In the genomic region with DNA sequence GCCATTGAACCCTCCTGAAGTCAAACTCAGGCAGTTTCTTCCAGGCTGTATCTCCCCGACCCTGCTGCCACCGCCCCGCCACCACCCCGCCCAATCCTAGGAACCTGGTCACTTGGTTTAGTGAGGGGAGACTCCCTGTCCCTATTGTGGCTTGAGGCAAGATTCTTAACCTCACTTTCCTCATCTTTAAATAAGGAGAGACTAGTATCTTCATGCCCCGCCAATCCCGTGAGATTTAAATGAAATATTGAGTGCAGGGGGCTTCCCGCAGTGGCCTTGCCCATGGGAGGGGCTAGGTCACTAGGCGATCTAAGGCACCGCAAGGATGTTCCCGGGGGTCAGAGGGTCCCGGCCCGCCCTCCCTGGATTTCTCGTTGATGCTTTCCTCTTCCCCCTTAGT, we compare ENCODE assay signal across 8 cellular contexts. TPM values are rescaled to one million over a fixed set of nuclear protein-coding genes. Genes with fewer than 3 reads are reported as not detected.
DNase-seq lines count a peak whose midpoint lies in the region; ATAC-seq and TF ChIP-seq lines count a peak whose summit lies in the region.
"Had no signal": no experiment of that assay in that cellular context is flagged by ENCODE, and none has a peak within 500 bp of the region (broad histone marks: within the 10 kb centered on the region; RNA-seq: fewer than 3 reads in every experiment).

No MANE protein-coding gene starts in this region.

- no peak overlapping the region for H4K8ac ChIP-seq in neuronal stem cell (ENCODE audit: low read depth, low read length)

- peak overlapping the region; percentile 28 to 85 (median 66) for H3K4me3 Mint-ChIP-seq in IgD-negative memory B cell

- peaks cover 4% of the 10 kb centered on the region for H3K36me3 Mint-ChIP-seq in IgD-negative memory B cell

- H2BK15ac ChIP-seq in neuronal stem cell (ENCODE audit: low read length): no peak overlapping the region

- no peak overlapping the region for H3K27ac Mint-ChIP-seq in IgD-negative memory B cell

- peaks cover 2 to 15% (median 4%) of the 10 kb centered on the region in 3 donors for H3K4me1 Mint-ChIP-seq in IgD-negative memory B cell

- no peak overlapping the region for H2AK5ac ChIP-seq in neuronal stem cell (ENCODE audit: low read depth, low read length)

- peaks cover 3 to 4% of the 10 kb centered on the region in 2 donors for H3K9me3 ChIP-seq in neuronal stem cell (replicated peaks in 1 of 2; ENCODE audit: control insufficient read depth in 2 of 2, insufficient read depth in 1 of 2, low read depth in 1 of 2, low read length in 2 of 2)

- H3K4ac ChIP-seq in neuronal stem cell (ENCODE audit: low read length): no peak overlapping the region

- H2AFZ ChIP-seq in neuronal stem cell (ENCODE audit: low read length): peak overlapping the region; percentile 73

- peaks cover 17 to 71% (median 34%) of the 10 kb centered on the region in 3 experiments for H3K27me3 ChIP-seq in neuronal stem cell (ENCODE audit: control insufficient read depth in 3 of 3, insufficient read depth in 3 of 3, low read depth in 1 of 3, low read length in 3 of 3)

- H2BK12ac ChIP-seq in neuronal stem cell (ENCODE audit: low read length): no peak overlapping the region

- H3K9me3 Mint-ChIP-seq in IgD-negative memory B cell: peaks cover 0 to 6% (median 2%) of the 10 kb centered on the region in 3 donors

- H3K79me1 ChIP-seq in neuronal stem cell (ENCODE audit: low read depth, low read length): no peaks in the 10 kb centered on the region

- DNase-seq in coronary artery (ENCODE audit: low spot score) (no peak), neuronal stem cell (ENCODE audit: low spot score) (no peak), occipital lobe (lab: John Stamatoyannopoulos, UW) (no peak), NOMO-1 (lab: John Stamatoyannopoulos, UW; ENCODE audit: unreplicated experiment in 2 of 2) (no peak)
- DNase-seq: Kasumi-1 had no signal

- H3K4me2 ChIP-seq in neuronal stem cell (ENCODE audit: insufficient read depth, low read length, poor library complexity, severe bottlenecking): peak overlapping the region; percentile 64

- WGBS in neuronal stem cell (ENCODE audit: extremely low coverage in 2 of 2, insufficient read length in 2 of 2, insufficient replicate concordance in 1 of 2), 2 donors: no CpG with 5 or more reads among the region's 13 CpGs

- no peak overlapping the region for H3K14ac ChIP-seq in neuronal stem cell (ENCODE audit: low read length)

- H3K27ac ChIP-seq in coronary artery: no peak overlapping the region
- H3K27ac ChIP-seq in neuronal stem cell (replicated peaks; ENCODE audit: low read length): no peak overlapping the region
- H3K27ac ChIP-seq: heart left ventricle had no signal

- no peak overlapping the region for H2BK120ac ChIP-seq in neuronal stem cell (ENCODE audit: low read depth, low read length)

- ATAC-seq in HG03025 (IDR thresholded peaks at IDR 0.05; ENCODE audit: low FRiP score, unreplicated experiment): no peak

- no peaks in the 10 kb centered on the region for H3K36me3 ChIP-seq in neuronal stem cell (replicated peaks in 1 of 2; ENCODE audit: control insufficient read depth in 2 of 2, insufficient read depth in 2 of 2, low read length in 2 of 2)
- H3K36me3 ChIP-seq: heart left ventricle had no signal

- TF ChIP-seq CTCF in coronary artery (IDR thresholded peaks at IDR 0.05): no peak

- peaks cover 3% of the 10 kb centered on the region in 2 donors for H3K4me1 ChIP-seq in neuronal stem cell (ENCODE audit: control insufficient read depth in 2 of 2, insufficient read depth in 1 of 2, low read depth in 1 of 2, low read length in 2 of 2)

- peak overlapping the region; percentile 65 for H3K4me3 ChIP-seq in coronary artery
- no peak overlapping the region for H3K4me3 ChIP-seq in neuronal stem cell (ENCODE audit: low read length in 2 of 2)

- peak overlapping the region; percentile 79 for H3K18ac ChIP-seq in neuronal stem cell (ENCODE audit: low read length)

- H3K9ac ChIP-seq in neuronal stem cell (ENCODE audit: low read depth, low read length, poor library complexity): no peak overlapping the region

- no peak overlapping the region for H3K23ac ChIP-seq in neuronal stem cell (ENCODE audit: low read depth, low read length, poor library complexity)

- H3K27me3 Mint-ChIP-seq in IgD-negative memory B cell: peaks cover 10% of the 10 kb centered on the region

- H4K91ac ChIP-seq in neuronal stem cell (ENCODE audit: low read depth, low read length, poor library complexity): no peak overlapping the region

- H2BK5ac ChIP-seq in neuronal stem cell (ENCODE audit: low read length): no peak overlapping the region

RNA-seq across cellular contexts. Expression of a gene that starts 1.0 kb away (rescaled TPM):
- polyA plus RNA-seq in IgD-negative memory B cell: 2.9 TPM
- polyA plus RNA-seq in neuronal stem cell (2013, experiment 1 of 2): 0.04 TPM
- 0.03 TPM for polyA plus RNA-seq in neuronal stem cell (2013, experiment 2 of 2)
- total RNA-seq in occipital lobe: not detected

RNA-seq across cellular contexts. Expression of a gene that starts 34.2 kb away (rescaled TPM):
- not detected for polyA plus RNA-seq in IgD-negative memory B cell
- polyA plus RNA-seq in neuronal stem cell (2013, experiment 1 of 2): 1.3 TPM
- 1.3 TPM for polyA plus RNA-seq in neuronal stem cell (2013, experiment 2 of 2)
- 16.4 TPM for total RNA-seq in occipital lobe

RNA-seq across cellular contexts. Expression of a gene that starts 37.7 kb away (rescaled TPM):
- polyA plus RNA-seq in IgD-negative memory B cell: 121 TPM
- 59.8 TPM for polyA plus RNA-seq in neuronal stem cell (2013, experiment 1 of 2)
- polyA plus RNA-seq in neuronal stem cell (2013, experiment 2 of 2): 57.4 TPM
- 11.2 TPM for total RNA-seq in occipital lobe

RNA-seq across cellular contexts. Expression of a gene that starts 45.5 kb away (rescaled TPM):
- not detected for polyA plus RNA-seq in IgD-negative memory B cell
- not detected for polyA plus RNA-seq in neuronal stem cell (2013, experiment 1 of 2)
- polyA plus RNA-seq in neuronal stem cell (2013, experiment 2 of 2): 0.03 TPM
- not detected for total RNA-seq in occipital lobe

RNA-seq across cellular contexts. Expression of a gene that starts 53.4 kb away (rescaled TPM):
- polyA plus RNA-seq in IgD-negative memory B cell: not detected
- polyA plus RNA-seq in neuronal stem cell (2013, experiment 1 of 2): 6.3 TPM
- polyA plus RNA-seq in neuronal stem cell (2013, experiment 2 of 2): 6.2 TPM
- 0.31 TPM for total RNA-seq in occipital lobe
